8 cellular contexts compared by ENCODE assay signal in the genomic region with DNA sequence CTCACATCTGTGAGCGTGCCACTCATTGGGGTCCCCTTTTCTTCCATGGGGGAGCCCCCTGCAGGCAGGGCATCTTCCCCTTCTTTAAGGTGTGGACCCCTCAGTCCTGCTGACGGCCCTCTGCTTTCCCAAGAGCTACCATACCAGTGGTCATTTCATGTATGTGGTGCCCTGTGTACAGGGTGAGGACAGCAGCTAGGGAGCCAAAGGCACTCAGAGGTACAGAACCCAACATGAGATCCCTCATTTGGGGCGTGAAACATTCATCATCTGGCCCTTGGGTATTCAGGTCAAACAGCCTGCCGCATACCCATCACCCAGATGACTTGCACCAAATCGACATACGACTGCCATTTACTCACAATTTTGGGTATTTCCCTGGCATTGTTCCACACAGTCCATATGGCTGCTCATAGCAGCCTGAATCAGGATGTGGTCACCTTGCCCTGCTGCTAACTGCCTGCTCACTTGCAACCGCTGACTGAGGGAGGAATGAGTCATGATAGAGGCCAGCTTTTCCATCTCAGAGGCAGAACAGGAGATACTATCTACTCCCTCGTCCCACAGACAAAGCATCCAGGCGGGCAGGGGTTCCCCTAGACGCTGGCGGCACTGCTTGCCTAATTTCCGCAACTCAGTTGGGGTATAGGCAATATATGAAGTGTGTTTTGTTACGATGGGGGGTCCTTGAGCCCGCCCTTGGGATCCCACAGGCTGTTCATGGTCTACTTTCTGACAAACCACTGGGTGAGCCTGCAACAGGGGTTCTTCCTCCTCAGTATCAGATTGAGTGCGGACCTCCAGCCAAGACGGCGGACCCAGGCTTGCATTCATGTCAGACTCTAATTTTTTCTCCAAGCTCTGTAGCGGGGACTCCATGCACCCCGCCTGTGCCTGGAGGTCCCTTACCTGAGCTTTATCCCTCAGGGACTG.
DNase-seq lines count a peak whose midpoint lies in the region; ATAC-seq, FAIRE-seq and TF ChIP-seq lines count a peak whose summit lies in the region.

No MANE protein-coding gene starts in this region.

- peaks cover 2 to 35% (median 13%) of the 10 kb centered on the region in 7 donors for H3K9me3 Mint-ChIP-seq in CD14-positive monocyte

- peak; percentile 26 for DNase-seq in BE2C
- DNase-seq in T1000 (lab: John Stamatoyannopoulos, UW), result peak; percentile 77
- DNase-seq in retinal pigment epithelial cell (ENCODE audit: low read depth), result peak; percentile 50
- DNase-seq in Right ventricle myocardium inferior (ENCODE audit: missing footprints), result no peak
- DNase-seq in small intestine, result no peak
- no peak for DNase-seq in CD14-positive monocyte (ENCODE audit: low spot score)

- H3K9me3 ChIP-seq in BE2C (peaks cover 4% of the 10 kb centered on the region; the same call in 1 of the 2 replicates), small intestine (ENCODE audit: control insufficient read depth, low read depth) (no peaks in the 10 kb centered on the region)

- no peak for TF ChIP-seq CTCF in BE2C (IDR thresholded peaks at IDR 0.05; ENCODE audit: low read depth, low read length)
- TF ChIP-seq CTCF in retinal pigment epithelial cell (conservative IDR thresholded peaks at IDR 0.05; ENCODE audit: low read depth, low read length), result no peak
- TF ChIP-seq CTCF in CD14-positive monocyte (IDR thresholded peaks at IDR 0.05), result no peak

- H3K4me3 Mint-ChIP-seq in CD14-positive monocyte, result no peak overlapping the region

- no peaks in the 10 kb centered on the region for H3K4me1 Mint-ChIP-seq in CD14-positive monocyte

- no peak overlapping the region for H3K27ac ChIP-seq in small intestine (ENCODE audit: low read depth in 1 of 2, low read length in 1 of 2)

- H3K36me3 Mint-ChIP-seq in CD14-positive monocyte, result no peaks in the 10 kb centered on the region

- peak; percentile 66 for ATAC-seq in GM19043 (IDR thresholded peaks at IDR 0.05; ENCODE audit: low read depth, unreplicated experiment)
- peak; percentile 95 for ATAC-seq in HG03442 (IDR thresholded peaks at IDR 0.05; ENCODE audit: unreplicated experiment)
- no peak for ATAC-seq in Right ventricle myocardium inferior

- WGBS in small intestine, 3 donors, result 84 to 90% (median 85%) methylated on average over 19 of the region's 19 CpGs

- intact Hi-C loops in Right ventricle myocardium inferior (cut with DNase I), result no loop called here
- intact Hi-C loops in CD14-positive monocyte (cut with micrococcal nuclease), result no loop called here

- H3K27me3 ChIP-seq in BE2C (no peaks in the 10 kb centered on the region), small intestine (ENCODE audit: control insufficient read depth in 2 of 2, insufficient read depth in 2 of 2, low read length in 2 of 2) (no peaks in the 10 kb centered on the region)

- no peak overlapping the region for H3K4me3 ChIP-seq in BE2C (ENCODE audit: low read depth, low read length)
- H3K4me3 ChIP-seq in retinal pigment epithelial cell (ENCODE audit: low read length), result no peak overlapping the region
- no peak overlapping the region for H3K4me3 ChIP-seq in small intestine (ENCODE audit: low read depth in 1 of 2, low read length in 2 of 2)

- H3K27me3 Mint-ChIP-seq in CD14-positive monocyte (ENCODE audit: low read depth in 3 of 3), result peaks cover 0 to 1% (median 0%) of the 10 kb centered on the region in 3 donors

- H3K36me3 ChIP-seq in BE2C (no peaks in the 10 kb centered on the region), small intestine (ENCODE audit: control insufficient read depth in 2 of 2, insufficient read depth in 2 of 2, low read length in 2 of 2) (no peaks in the 10 kb centered on the region)

- H3K4me1 ChIP-seq in BE2C (no peaks in the 10 kb centered on the region; the same call in 1 of the 2 replicates), small intestine (ENCODE audit: control insufficient read depth in 2 of 2, insufficient read depth in 1 of 2, low read depth in 1 of 2, low read length in 1 of 2) (no peaks in the 10 kb centered on the region)

- FAIRE-seq in small intestine (lab: Jason Lieb, UNC), result no peak

- H3K27ac Mint-ChIP-seq in CD14-positive monocyte, result no peak overlapping the region

Comparison
In these comparisons a context has a peak if more than half of its experiments do, and no peak if none do; other contexts are left out.
1. DNase-seq: peak in BE2C (single experiment), T1000 (single experiment) and retinal pigment epithelial cell (single experiment); none in Right ventricle myocardium inferior (single experiment), small intestine (single experiment) and CD14-positive monocyte (single experiment).